1 cellular context compared by ENCODE assay signal in the genomic region with DNA sequence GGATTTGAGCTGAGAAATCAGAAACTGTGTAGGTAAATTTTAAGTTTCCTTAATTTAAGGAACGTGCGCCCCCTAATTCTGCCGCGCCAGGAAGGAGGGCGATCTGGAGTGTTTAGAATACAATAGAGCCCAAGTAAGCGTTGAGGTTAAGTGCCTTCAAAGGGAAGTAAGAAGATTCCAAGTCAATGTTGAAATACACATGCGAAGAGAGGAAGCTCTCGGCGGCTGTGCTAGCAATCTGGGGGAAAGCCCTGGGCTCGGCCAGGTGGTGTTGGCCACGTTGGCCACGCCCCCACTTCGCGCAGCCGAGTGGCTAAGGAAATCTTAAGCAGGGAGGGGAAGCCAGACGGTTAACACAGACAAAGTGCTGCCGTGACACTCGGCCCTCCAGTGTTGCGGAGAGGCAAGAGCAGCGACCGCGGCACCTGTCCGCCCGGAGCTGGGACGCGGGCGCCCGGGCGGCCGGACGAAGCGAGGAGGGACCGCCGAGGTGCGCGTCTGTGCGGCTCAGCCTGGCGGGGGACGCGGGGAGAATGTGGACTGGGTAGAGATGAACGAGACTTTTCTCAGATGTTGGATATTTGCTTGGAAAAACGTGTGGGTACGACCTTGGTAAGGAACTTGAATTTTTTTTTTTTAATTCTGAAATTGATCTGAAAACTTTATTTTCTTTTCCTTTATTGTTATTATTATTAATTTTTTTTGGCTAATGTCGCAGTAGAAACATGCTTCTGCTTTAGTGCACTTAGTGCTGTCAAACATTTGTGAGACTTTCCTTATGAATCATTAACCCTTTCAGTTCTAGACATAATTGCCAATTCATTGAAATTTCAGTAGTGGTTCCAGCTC.
TF ChIP-seq lines count a peak whose summit lies in the region.

PRDM1 (plus strand) TSS at position 353 of the 849 bp plus-strand sequence; CDS start at position 571, 218 bp downstream.

TF ChIP-seq in GM12878, 131 proteins besides CTCF, POLR2A, EP300 and RAD21 (continued from another document):
- TF ChIP-seq E2F4 (IDR thresholded peaks at IDR 0.05; ENCODE audit: low read depth, low read length) = no peak
- no peak for TF ChIP-seq CBX5 (IDR thresholded peaks at IDR 0.05; ENCODE audit: low read depth)
- TF ChIP-seq, protein P1, sequence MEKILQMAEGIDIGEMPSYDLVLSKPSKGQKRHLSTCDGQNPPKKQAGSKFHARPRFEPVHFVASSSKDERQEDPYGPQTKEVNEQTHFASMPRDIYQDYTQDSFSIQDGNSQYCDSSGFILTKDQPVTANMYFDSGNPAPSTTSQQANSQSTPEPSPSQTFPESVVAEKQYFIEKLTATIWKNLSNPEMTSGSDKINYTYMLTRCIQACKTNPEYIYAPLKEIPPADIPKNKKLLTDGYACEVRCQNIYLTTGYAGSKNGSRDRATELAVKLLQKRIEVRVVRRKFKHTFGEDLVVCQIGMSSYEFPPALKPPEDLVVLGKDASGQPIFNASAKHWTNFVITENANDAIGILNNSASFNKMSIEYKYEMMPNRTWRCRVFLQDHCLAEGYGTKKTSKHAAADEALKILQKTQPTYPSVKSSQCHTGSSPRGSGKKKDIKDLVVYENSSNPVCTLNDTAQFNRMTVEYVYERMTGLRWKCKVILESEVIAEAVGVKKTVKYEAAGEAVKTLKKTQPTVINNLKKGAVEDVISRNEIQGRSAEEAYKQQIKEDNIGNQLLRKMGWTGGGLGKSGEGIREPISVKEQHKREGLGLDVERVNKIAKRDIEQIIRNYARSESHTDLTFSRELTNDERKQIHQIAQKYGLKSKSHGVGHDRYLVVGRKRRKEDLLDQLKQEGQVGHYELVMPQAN (conservative IDR thresholded peaks at IDR 0.05) = peak; percentile 57; the same call in 1 of the 2 replicates
- peak; percentile 25 for TF ChIP-seq RELA (IDR thresholded peaks at IDR 0.05; ENCODE audit: borderline replicate concordance, partially characterized antibody)
- peak; percentile 53; the same call in 1 of the 2 replicates for TF ChIP-seq MXI1 (IDR thresholded peaks at IDR 0.05; ENCODE audit: low read depth, low read length)
- peak; percentile 82 for TF ChIP-seq IKZF1 (conservative IDR thresholded peaks at IDR 0.05)
- TF ChIP-seq TCF3 (IDR thresholded peaks at IDR 0.05; ENCODE audit: borderline replicate concordance, insufficient read depth, low read depth, low read length) = peak; percentile 72; the same call in 1 of the 2 replicates
- no peak for TF ChIP-seq SREBF1 (IDR thresholded peaks at IDR 0.05; ENCODE audit: low read length)
- TF ChIP-seq POLR2AphosphoS5 (IDR thresholded peaks at IDR 0.05; ENCODE audit: low read length) = peak; percentile 83
- TF ChIP-seq BACH1 (IDR thresholded peaks at IDR 0.05; ENCODE audit: borderline replicate concordance) = peak; percentile 56; the same call in 1 of the 2 replicates
- TF ChIP-seq, protein P2, sequence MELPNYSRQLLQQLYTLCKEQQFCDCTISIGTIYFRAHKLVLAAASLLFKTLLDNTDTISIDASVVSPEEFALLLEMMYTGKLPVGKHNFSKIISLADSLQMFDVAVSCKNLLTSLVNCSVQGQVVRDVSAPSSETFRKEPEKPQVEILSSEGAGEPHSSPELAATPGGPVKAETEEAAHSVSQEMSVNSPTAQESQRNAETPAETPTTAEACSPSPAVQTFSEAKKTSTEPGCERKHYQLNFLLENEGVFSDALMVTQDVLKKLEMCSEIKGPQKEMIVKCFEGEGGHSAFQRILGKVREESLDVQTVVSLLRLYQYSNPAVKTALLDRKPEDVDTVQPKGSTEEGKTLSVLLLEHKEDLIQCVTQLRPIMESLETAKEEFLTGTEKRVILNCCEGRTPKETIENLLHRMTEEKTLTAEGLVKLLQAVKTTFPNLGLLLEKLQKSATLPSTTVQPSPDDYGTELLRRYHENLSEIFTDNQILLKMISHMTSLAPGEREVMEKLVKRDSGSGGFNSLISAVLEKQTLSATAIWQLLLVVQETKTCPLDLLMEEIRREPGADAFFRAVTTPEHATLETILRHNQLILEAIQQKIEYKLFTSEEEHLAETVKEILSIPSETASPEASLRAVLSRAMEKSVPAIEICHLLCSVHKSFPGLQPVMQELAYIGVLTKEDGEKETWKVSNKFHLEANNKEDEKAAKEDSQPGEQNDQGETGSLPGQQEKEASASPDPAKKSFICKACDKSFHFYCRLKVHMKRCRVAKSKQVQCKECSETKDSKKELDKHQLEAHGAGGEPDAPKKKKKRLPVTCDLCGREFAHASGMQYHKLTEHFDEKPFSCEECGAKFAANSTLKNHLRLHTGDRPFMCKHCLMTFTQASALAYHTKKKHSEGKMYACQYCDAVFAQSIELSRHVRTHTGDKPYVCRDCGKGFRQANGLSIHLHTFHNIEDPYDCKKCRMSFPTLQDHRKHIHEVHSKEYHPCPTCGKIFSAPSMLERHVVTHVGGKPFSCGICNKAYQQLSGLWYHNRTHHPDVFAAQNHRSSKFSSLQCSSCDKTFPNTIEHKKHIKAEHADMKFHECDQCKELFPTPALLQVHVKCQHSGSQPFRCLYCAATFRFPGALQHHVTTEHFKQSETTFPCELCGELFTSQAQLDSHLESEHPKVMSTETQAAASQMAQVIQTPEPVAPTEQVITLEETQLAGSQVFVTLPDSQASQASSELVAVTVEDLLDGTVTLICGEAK (IDR thresholded peaks at IDR 0.05; ENCODE audit: borderline replicate concordance) = peak; percentile 54; the same call in 1 of the 2 replicates
- TF ChIP-seq, protein P3, sequence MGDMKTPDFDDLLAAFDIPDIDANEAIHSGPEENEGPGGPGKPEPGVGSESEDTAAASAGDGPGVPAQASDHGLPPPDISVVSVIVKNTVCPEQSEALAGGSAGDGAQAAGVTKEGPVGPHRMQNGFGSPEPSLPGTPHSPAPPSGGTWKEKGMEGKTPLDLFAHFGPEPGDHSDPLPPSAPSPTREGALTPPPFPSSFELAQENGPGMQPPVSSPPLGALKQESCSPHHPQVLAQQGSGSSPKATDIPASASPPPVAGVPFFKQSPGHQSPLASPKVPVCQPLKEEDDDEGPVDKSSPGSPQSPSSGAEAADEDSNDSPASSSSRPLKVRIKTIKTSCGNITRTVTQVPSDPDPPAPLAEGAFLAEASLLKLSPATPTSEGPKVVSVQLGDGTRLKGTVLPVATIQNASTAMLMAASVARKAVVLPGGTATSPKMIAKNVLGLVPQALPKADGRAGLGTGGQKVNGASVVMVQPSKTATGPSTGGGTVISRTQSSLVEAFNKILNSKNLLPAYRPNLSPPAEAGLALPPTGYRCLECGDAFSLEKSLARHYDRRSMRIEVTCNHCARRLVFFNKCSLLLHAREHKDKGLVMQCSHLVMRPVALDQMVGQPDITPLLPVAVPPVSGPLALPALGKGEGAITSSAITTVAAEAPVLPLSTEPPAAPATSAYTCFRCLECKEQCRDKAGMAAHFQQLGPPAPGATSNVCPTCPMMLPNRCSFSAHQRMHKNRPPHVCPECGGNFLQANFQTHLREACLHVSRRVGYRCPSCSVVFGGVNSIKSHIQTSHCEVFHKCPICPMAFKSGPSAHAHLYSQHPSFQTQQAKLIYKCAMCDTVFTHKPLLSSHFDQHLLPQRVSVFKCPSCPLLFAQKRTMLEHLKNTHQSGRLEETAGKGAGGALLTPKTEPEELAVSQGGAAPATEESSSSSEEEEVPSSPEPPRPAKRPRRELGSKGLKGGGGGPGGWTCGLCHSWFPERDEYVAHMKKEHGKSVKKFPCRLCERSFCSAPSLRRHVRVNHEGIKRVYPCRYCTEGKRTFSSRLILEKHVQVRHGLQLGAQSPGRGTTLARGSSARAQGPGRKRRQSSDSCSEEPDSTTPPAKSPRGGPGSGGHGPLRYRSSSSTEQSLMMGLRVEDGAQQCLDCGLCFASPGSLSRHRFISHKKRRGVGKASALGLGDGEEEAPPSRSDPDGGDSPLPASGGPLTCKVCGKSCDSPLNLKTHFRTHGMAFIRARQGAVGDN (IDR thresholded peaks at IDR 0.05) = peak; percentile 70
- TF ChIP-seq SRF (IDR thresholded peaks at IDR 0.05; ENCODE audit: low read depth in 2 of 2, low read length in 2 of 2) = no peak
- peak in 1 of 2 experiments; percentile 33; a peak in 1 of 3 replicates for TF ChIP-seq EGR1 (IDR thresholded peaks at IDR 0.05; ENCODE audit: borderline replicate concordance in 1 of 2, low read depth in 2 of 2, low read length in 2 of 2)
- 0 out of 2 replicates have a peak, but pooled peaks have one; percentile 40 for TF ChIP-seq CBFB (IDR thresholded peaks at IDR 0.05; ENCODE audit: low read depth)
- no peak for TF ChIP-seq GABPA (IDR thresholded peaks at IDR 0.05; ENCODE audit: low read depth)
- TF ChIP-seq SMARCA5 (IDR thresholded peaks at IDR 0.05) = peak; percentile 73; the same call in 1 of the 2 replicates
- TF ChIP-seq DPF2 (IDR thresholded peaks at IDR 0.05) = 0 out of 2 replicates have a peak, but pooled peaks have one; percentile 49
- TF ChIP-seq BHLHE40 (IDR thresholded peaks at IDR 0.05; ENCODE audit: borderline replicate concordance in 1 of 2, low read depth in 2 of 2, low read length in 1 of 2) = peak in 1 of 2 experiments; percentile 54; a peak in 2 of 4 replicates
- TF ChIP-seq TCF12 (IDR thresholded peaks at IDR 0.05; ENCODE audit: low read depth, low read length) = peak; percentile 84
- TF ChIP-seq IKZF2 (IDR thresholded peaks at IDR 0.05) = peak; percentile 56 to 60
- peak; percentile 39 for TF ChIP-seq RELB (IDR thresholded peaks at IDR 0.05; ENCODE audit: low read depth)
- peak; percentile 50 for TF ChIP-seq JUNB (IDR thresholded peaks at IDR 0.05)
- peak; percentile 23 for TF ChIP-seq RUNX3 (IDR thresholded peaks at IDR 0.05; ENCODE audit: low read length)
- TF ChIP-seq YY1 (IDR thresholded peaks at IDR 0.05; ENCODE audit: low read depth, low read length) = 0 out of 2 replicates have a peak, but pooled peaks have one; percentile 28
- TF ChIP-seq, protein P4, sequence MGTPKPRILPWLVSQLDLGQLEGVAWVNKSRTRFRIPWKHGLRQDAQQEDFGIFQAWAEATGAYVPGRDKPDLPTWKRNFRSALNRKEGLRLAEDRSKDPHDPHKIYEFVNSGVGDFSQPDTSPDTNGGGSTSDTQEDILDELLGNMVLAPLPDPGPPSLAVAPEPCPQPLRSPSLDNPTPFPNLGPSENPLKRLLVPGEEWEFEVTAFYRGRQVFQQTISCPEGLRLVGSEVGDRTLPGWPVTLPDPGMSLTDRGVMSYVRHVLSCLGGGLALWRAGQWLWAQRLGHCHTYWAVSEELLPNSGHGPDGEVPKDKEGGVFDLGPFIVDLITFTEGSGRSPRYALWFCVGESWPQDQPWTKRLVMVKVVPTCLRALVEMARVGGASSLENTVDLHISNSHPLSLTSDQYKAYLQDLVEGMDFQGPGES (IDR thresholded peaks at IDR 0.05) = no peak
- peak; percentile 40; the same call in 1 of the 2 replicates for TF ChIP-seq RB1 (IDR thresholded peaks at IDR 0.05; ENCODE audit: borderline replicate concordance)
- peak; percentile 55; the same call in 1 of the 2 replicates for TF ChIP-seq RAD51 (IDR thresholded peaks at IDR 0.05)
- TF ChIP-seq, protein P5, sequence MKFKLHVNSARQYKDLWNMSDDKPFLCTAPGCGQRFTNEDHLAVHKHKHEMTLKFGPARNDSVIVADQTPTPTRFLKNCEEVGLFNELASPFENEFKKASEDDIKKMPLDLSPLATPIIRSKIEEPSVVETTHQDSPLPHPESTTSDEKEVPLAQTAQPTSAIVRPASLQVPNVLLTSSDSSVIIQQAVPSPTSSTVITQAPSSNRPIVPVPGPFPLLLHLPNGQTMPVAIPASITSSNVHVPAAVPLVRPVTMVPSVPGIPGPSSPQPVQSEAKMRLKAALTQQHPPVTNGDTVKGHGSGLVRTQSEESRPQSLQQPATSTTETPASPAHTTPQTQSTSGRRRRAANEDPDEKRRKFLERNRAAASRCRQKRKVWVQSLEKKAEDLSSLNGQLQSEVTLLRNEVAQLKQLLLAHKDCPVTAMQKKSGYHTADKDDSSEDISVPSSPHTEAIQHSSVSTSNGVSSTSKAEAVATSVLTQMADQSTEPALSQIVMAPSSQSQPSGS (IDR thresholded peaks at IDR 0.05; ENCODE audit: low read length) = no peak
- TF ChIP-seq CHD4 (IDR thresholded peaks at IDR 0.05) = no peak
- TF ChIP-seq ZNF207 (IDR thresholded peaks at IDR 0.05; ENCODE audit: borderline replicate concordance) = no peak
- TF ChIP-seq SMAD5 (IDR thresholded peaks at IDR 0.05; ENCODE audit: low read depth) = no peak
- no peak for TF ChIP-seq STAT3 (IDR thresholded peaks at IDR 0.05; ENCODE audit: low read depth, low read length)
- TF ChIP-seq LARP7 (IDR thresholded peaks at IDR 0.05) = peak; percentile 56; the same call in 1 of the 2 replicates
- no peak for TF ChIP-seq HDAC6 (IDR thresholded peaks at IDR 0.05; ENCODE audit: unreplicated experiment)
- 0 out of 2 replicates have a peak, but pooled peaks have one; percentile 70 for TF ChIP-seq MYB (IDR thresholded peaks at IDR 0.05; ENCODE audit: borderline replicate concordance, low read depth, low read length)
- TF ChIP-seq POU2F2 (IDR thresholded peaks at IDR 0.05; ENCODE audit: borderline replicate concordance, low read depth, low read length) = peak; percentile 30; the same call in 1 of the 3 replicates
- TF ChIP-seq GATAD2B (conservative IDR thresholded peaks at IDR 0.05; ENCODE audit: low read depth) = peak; percentile 77; the same call in 1 of the 2 replicates
